In genomic region chr3:65006300-65006739, GRCh38 we compare ENCODE assay signal across 20 cellular contexts.
DNase-seq lines count a peak whose midpoint lies in the region; ATAC-seq and TF ChIP-seq lines count a peak whose summit lies in the region.
"Had no signal": no experiment of that assay in that cellular context is flagged by ENCODE, and none has a peak within 500 bp of the region (broad histone marks: within the 10 kb centered on the region; RNA-seq: fewer than 3 reads in every experiment).

No MANE protein-coding gene starts in this region.

- no peak for TF ChIP-seq EP300 in suprapubic skin (IDR thresholded peaks at IDR 0.05)

- ATAC-seq in GM21515 (IDR thresholded peaks at IDR 0.05; ENCODE audit: unreplicated experiment) (no peak), HG02938 (IDR thresholded peaks at IDR 0.05; ENCODE audit: unreplicated experiment) (no peak)

- H2AFZ ChIP-seq in mesenchymal stem cell (ENCODE audit: low read depth, low read length) = no peak overlapping the region

- DNase-seq in AG09319 (ENCODE audit: extremely low read depth, low read depth) (peak; percentile 23), NCI-H226 (peak; percentile 39), choroid plexus epithelial cell (ENCODE audit: low read depth) (peak; percentile 89), mesenchymal stem cell (peak; percentile 68), adrenal gland (no peak), suprapubic skin (ENCODE audit: low spot score in 2 of 2) (no peak)
- DNase-seq: activated naive CD8-positive, alpha-beta T cell treated with anti-CD3 and anti-CD28 coated beads, Interleukin-2, amount 10 ng/mL, durations not matched to agents 7 days and 5 days; activated T-cell treated with anti-CD3 and anti-CD28 coated beads, Interleukin-2, amount 50 U/mL, for 24 hours; colonic mucosa; H9; Karpas-422; midbrain; NCI-H187; NCI-H526 treated with DMSO at 0.1 percent for 48 hours; occipital lobe; RPMI8226; small intestine; stimulated activated naive CD4-positive, alpha-beta T cell treated with Interleukin-2 at 50 U/mL for 16 hours had no signal

- no peak overlapping the region for H2BK12ac ChIP-seq in mesenchymal stem cell (ENCODE audit: low read length in 2 of 2)

- H2BK15ac ChIP-seq in mesenchymal stem cell (ENCODE audit: low read depth, poor library complexity, severe bottlenecking) = no peak overlapping the region

- H3K4me2 ChIP-seq in mesenchymal stem cell (ENCODE audit: low read length, poor library complexity, severe bottlenecking) = no peak overlapping the region

- no peak overlapping the region for H2BK120ac ChIP-seq in mesenchymal stem cell (ENCODE audit: low read depth, low read length)

- H3K4ac ChIP-seq in mesenchymal stem cell (ENCODE audit: low read depth in 1 of 2, low read length in 2 of 2) = no peak overlapping the region

- no peak overlapping the region for H2AK5ac ChIP-seq in mesenchymal stem cell (ENCODE audit: low read length, severe bottlenecking)

- H3K79me1 ChIP-seq in mesenchymal stem cell (replicated peaks; ENCODE audit: low read length, poor library complexity, severe bottlenecking) = no peaks in the 10 kb centered on the region

- no peak overlapping the region for H4K91ac ChIP-seq in mesenchymal stem cell (ENCODE audit: low read length)

- H3K18ac ChIP-seq in mesenchymal stem cell (ENCODE audit: low read depth in 1 of 2, low read length in 2 of 2) = no peak overlapping the region

- no CpG with 5 or more reads among the region's 1 CpG for WGBS in mesenchymal stem cell
- 22 to 65% (median 55%) methylated on average over 1 of the region's 1 CpG for WGBS in adrenal gland, 4 donors
- WGBS in suprapubic skin = 17% methylated on average over 1 of the region's 1 CpG

- no peak overlapping the region for H2BK5ac ChIP-seq in mesenchymal stem cell (ENCODE audit: low read depth, low read length, poor library complexity, severe bottlenecking)

- TF ChIP-seq POLR2A in adrenal gland (IDR thresholded peaks at IDR 0.05) = no peak
- TF ChIP-seq POLR2A in suprapubic skin (IDR thresholded peaks at IDR 0.05) = no peak

- no peaks in the 10 kb centered on the region for H3K4me1 ChIP-seq in mesenchymal stem cell (ENCODE audit: control insufficient read depth, insufficient read depth, low read depth, low read length)
- H3K4me1 ChIP-seq in adrenal gland (replicated peaks in 1 of 2) = no peaks in the 10 kb centered on the region
- H3K4me1 ChIP-seq in suprapubic skin = no peaks in the 10 kb centered on the region
- H3K4me1 ChIP-seq: colonic mucosa had no signal

- no peak overlapping the region for H4K8ac ChIP-seq in mesenchymal stem cell (ENCODE audit: low read length)

- H3K9ac ChIP-seq in mesenchymal stem cell (ENCODE audit: low read length) = no peak overlapping the region

- H3K9me3 ChIP-seq in mesenchymal stem cell (ENCODE audit: control insufficient read depth, low read length) = no peaks in the 10 kb centered on the region
- no peaks in the 10 kb centered on the region for H3K9me3 ChIP-seq in adrenal gland (replicated peaks in 1 of 3)
- H3K9me3 ChIP-seq in suprapubic skin = no peaks in the 10 kb centered on the region
- H3K9me3 ChIP-seq: colonic mucosa had no signal

- H3K27ac ChIP-seq in mesenchymal stem cell (ENCODE audit: low read length, poor library complexity, severe bottlenecking) = peak overlapping the region; percentile 51
- H3K27ac ChIP-seq in adrenal gland = no peak overlapping the region
- no peak overlapping the region for H3K27ac ChIP-seq in suprapubic skin
- H3K27ac ChIP-seq: colonic mucosa had no signal

- no peak overlapping the region for H3K23ac ChIP-seq in mesenchymal stem cell (ENCODE audit: low read length in 2 of 2)

- intact Hi-C loops in adrenal gland (cut with DNase I) = no loop called here

- H3K4me3 ChIP-seq in choroid plexus epithelial cell (ENCODE audit: low read depth, low read length) (no peak overlapping the region), mesenchymal stem cell (ENCODE audit: insufficient read depth in 1 of 2, low read depth in 1 of 2, low read length in 2 of 2) (no peak overlapping the region), adrenal gland (no peak overlapping the region), suprapubic skin (no peak overlapping the region)
- H3K4me3 ChIP-seq: colonic mucosa had no signal

- TF ChIP-seq CTCF in AG09319 (IDR thresholded peaks at IDR 0.05; ENCODE audit: low read depth, low read length) = no peak
- TF ChIP-seq CTCF in choroid plexus epithelial cell (conservative IDR thresholded peaks at IDR 0.05; ENCODE audit: low read depth, low read length) = no peak
- no peak for TF ChIP-seq CTCF in adrenal gland (IDR thresholded peaks at IDR 0.05)
- no peak for TF ChIP-seq CTCF in suprapubic skin (IDR thresholded peaks at IDR 0.05)

- H3K36me3 ChIP-seq in mesenchymal stem cell (ENCODE audit: control insufficient read depth in 1 of 2, insufficient read depth in 2 of 2, low read depth in 1 of 2, low read length in 2 of 2) (no peaks in the 10 kb centered on the region), adrenal gland (replicated peaks in 1 of 2) (no peaks in the 10 kb centered on the region), suprapubic skin (no peaks in the 10 kb centered on the region)
- H3K36me3 ChIP-seq: colonic mucosa had no signal

- H3K14ac ChIP-seq in mesenchymal stem cell (ENCODE audit: low read length in 2 of 2) = no peak overlapping the region

- no peaks in the 10 kb centered on the region for H3K27me3 ChIP-seq in mesenchymal stem cell (ENCODE audit: control insufficient read depth in 1 of 2, insufficient read depth in 1 of 2, low read length in 2 of 2)
- H3K27me3 ChIP-seq in adrenal gland = no peaks in the 10 kb centered on the region
- no peaks in the 10 kb centered on the region for H3K27me3 ChIP-seq in suprapubic skin
- H3K27me3 ChIP-seq: colonic mucosa had no signal

Comparison
In these comparisons a context has a peak if more than half of its experiments do, and no peak if none do; other contexts are left out.
1. DNase-seq: peak in AG09319 (single experiment), NCI-H226 (single experiment), choroid plexus epithelial cell (single experiment) and mesenchymal stem cell (single experiment); none in adrenal gland (0 of 7) and suprapubic skin (0 of 2).